ENCODE assay signal across 9 cellular contexts in the genomic region with DNA sequence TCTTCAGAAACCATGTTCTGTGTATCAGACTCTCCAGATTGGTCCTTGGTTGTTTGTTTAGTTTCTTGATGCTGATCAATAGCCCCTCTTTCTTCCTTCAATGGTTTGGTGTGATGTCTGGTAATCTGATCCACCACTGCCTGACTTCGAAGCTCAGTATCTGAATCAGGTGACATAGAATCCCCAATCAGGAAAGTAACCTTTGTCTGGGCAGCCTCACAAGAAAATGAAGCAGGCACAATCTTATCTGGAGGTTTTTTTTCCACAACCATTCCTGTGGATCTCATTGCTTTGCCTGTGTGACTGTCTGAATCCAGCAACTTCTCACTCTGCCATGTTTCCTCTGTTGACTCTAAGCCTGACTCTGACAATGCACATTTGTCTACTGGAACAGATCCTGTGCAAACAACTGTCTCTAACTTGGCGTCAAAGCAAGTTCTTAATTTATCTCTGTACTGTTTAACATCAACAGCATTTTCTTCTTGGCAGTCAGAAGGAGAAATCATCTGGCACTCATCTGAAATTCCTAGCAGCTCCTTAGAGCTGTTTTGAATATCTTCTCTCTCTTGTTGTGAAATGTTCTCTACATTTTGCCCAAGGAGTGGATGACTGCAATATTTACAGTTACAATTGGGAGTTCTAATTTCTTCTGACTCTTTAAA. TPM values are rescaled to one million over a fixed set of nuclear protein-coding genes. Genes with fewer than 3 reads are reported as not detected.
A peak's percentile ranks its signal among the peaks of the same experiment; 100 is the strongest.
DNase-seq lines count a peak whose midpoint lies in the region; ATAC-seq and TF ChIP-seq lines count a peak whose summit lies in the region.
"Had no signal": no experiment of that assay in that cellular context is flagged by ENCODE, and none has a peak within 500 bp of the region (broad histone marks: within the 10 kb centered on the region; RNA-seq: fewer than 3 reads in every experiment).

No MANE protein-coding gene starts in this region.

- H3K9ac ChIP-seq in mucosa of rectum (ENCODE audit: low read depth in 1 of 2, low read length in 2 of 2) = no peak overlapping the region

- H3K27ac ChIP-seq in 22Rv1 = peak overlapping the region; percentile 96
- H3K27ac ChIP-seq in esophagus (ENCODE audit: low read depth in 2 of 2, low read length in 1 of 2) = peak overlapping the region; percentile 49 to 68
- H3K27ac ChIP-seq in mucosa of rectum (ENCODE audit: low read depth in 2 of 2, low read length in 2 of 2) = peak overlapping the region; percentile 19 to 53

- peaks cover 0 to 2% of the 10 kb centered on the region in 2 donors for H3K36me3 ChIP-seq in esophagus (ENCODE audit: control insufficient read depth in 2 of 2, insufficient read depth in 2 of 2, low read length in 1 of 2)
- H3K36me3 ChIP-seq in mucosa of rectum (ENCODE audit: control insufficient read depth in 2 of 2, insufficient read depth in 2 of 2, low read length in 2 of 2) = peaks cover 30 to 32% of the 10 kb centered on the region in 2 donors

- H3K4me1 ChIP-seq in esophagus (ENCODE audit: control insufficient read depth in 2 of 2, insufficient read depth in 2 of 2, low read length in 1 of 2) (no peaks in the 10 kb centered on the region), mucosa of rectum (ENCODE audit: control insufficient read depth in 2 of 2, insufficient read depth in 2 of 2, low read length in 2 of 2) (no peaks in the 10 kb centered on the region)

- H3K4me3 ChIP-seq in esophagus (ENCODE audit: low read depth in 1 of 2, low read length in 2 of 2) (no peak overlapping the region), mucosa of rectum (ENCODE audit: low read length in 2 of 2) (no peak overlapping the region)

- no peaks in the 10 kb centered on the region for H3K27me3 ChIP-seq in esophagus (ENCODE audit: control insufficient read depth in 1 of 2, insufficient read depth in 2 of 2, low read length in 2 of 2)
- H3K27me3 ChIP-seq in mucosa of rectum (ENCODE audit: control insufficient read depth in 2 of 2, insufficient read depth in 2 of 2, low read length in 2 of 2) = no peaks in the 10 kb centered on the region

- ATAC-seq in GM21515 (IDR thresholded peaks at IDR 0.05; ENCODE audit: unreplicated experiment) = no peak

- WGBS in esophagus, 2 donors = 23 to 28% methylated on average over 2 of the region's 2 CpGs

- DNase-seq in LHCN-M2 (ENCODE audit: low read depth) (peak; percentile 15), SW 1271 (lab: John Stamatoyannopoulos, UW) (no peak), HPDE6-E6E7 (ENCODE audit: extremely low spot score) (no peak)
- no peak for DNase-seq in stimulated activated CD4-positive, alpha-beta T cell treated with anti-CD3 and anti-CD28 coated beads, Interleukin-2, amount 100 ng/mL, for 24 hours
- DNase-seq: GF-D8 had no signal

- H3K9me3 ChIP-seq in esophagus (ENCODE audit: control insufficient read depth in 2 of 2, insufficient read depth in 1 of 2, low read depth in 1 of 2, low read length in 1 of 2) (no peaks in the 10 kb centered on the region), mucosa of rectum (ENCODE audit: control insufficient read depth in 2 of 2, low read length in 2 of 2) (no peaks in the 10 kb centered on the region)

- TF ChIP-seq CTCF in 22Rv1 (IDR thresholded peaks at IDR 0.05) = no peak

RNA-seq across cellular contexts. Expression of a gene that starts 37.1 kb away (rescaled TPM):
- total RNA-seq in LHCN-M2 (2014; rRNA removed) = 10.6 and 12.4 TPM in 2 replicates
- polyA plus RNA-seq in LHCN-M2 (2012) = 1.8 TPM
- polyA plus RNA-seq in esophagus = 1 to 10 TPM; 2.3 TPM

Comparison
In these comparisons a context has a peak if more than half of its experiments do, and no peak if none do; other contexts are left out.
1. H3K27ac ChIP-seq: peak in every context shown above with its lines; median percentile 96 in 22Rv1; 58 in esophagus; 36 in mucosa of rectum.